In genomic region chr15:67680645-67681044, GRCh38 we compare ENCODE assay signal across 14 cellular contexts.
A peak's percentile ranks its signal among the peaks of the same experiment; 100 is the strongest.
DNase-seq lines count a peak whose midpoint lies in the region; ATAC-seq, FAIRE-seq and TF ChIP-seq lines count a peak whose summit lies in the region.
"Had no signal": no experiment of that assay in that cellular context is flagged by ENCODE, and none has a peak within 500 bp of the region (broad histone marks: within the 10 kb centered on the region; RNA-seq: fewer than 3 reads in every experiment).

No MANE protein-coding gene starts in this region.

- H3K79me2 ChIP-seq in H1 (ENCODE audit: control insufficient read depth in 1 of 2, insufficient read depth in 2 of 2, low read length in 2 of 2) (no peaks in the 10 kb centered on the region), smooth muscle cell (ENCODE audit: low read depth) (no peaks in the 10 kb centered on the region)
- H3K79me2 ChIP-seq: hepatocyte had no signal

- no peaks in the 10 kb centered on the region for H3K23me2 ChIP-seq in H1 (ENCODE audit: low read depth, low read length)

- no peak overlapping the region for H3K14ac ChIP-seq in H1 (ENCODE audit: insufficient read length)

- H2BK15ac ChIP-seq in H1 (ENCODE audit: low read length): no peak overlapping the region

- H3K27me3 ChIP-seq in H1 (replicated peaks in 1 of 4; ENCODE audit: control insufficient read depth in 3 of 4, extremely low read depth in 1 of 4, insufficient read depth in 3 of 4, low read length in 3 of 4) (no peaks in the 10 kb centered on the region), smooth muscle cell (ENCODE audit: low read depth) (no peaks in the 10 kb centered on the region)
- H3K27me3 ChIP-seq: hepatocyte, tibial artery had no signal

- no peak overlapping the region for H3K4me3 ChIP-seq in H1 (ENCODE audit: extremely low read depth in 1 of 4, insufficient read depth in 2 of 4, low read depth in 3 of 4, low read length in 4 of 4)
- no peak overlapping the region for H3K4me3 ChIP-seq in smooth muscle cell
- H3K4me3 ChIP-seq: hepatocyte, lung, tibial artery had no signal

- H3F3A ChIP-seq in smooth muscle cell (ENCODE audit: low read depth): no peaks in the 10 kb centered on the region

- peaks cover 0 to 3% (median 0%) of the 10 kb centered on the region in 4 experiments; a peak in 3 of 8 replicates for H3K36me3 ChIP-seq in H1 (ENCODE audit: control insufficient read depth in 2 of 4, insufficient read depth in 4 of 4, low read length in 3 of 4)
- H3K36me3 ChIP-seq in smooth muscle cell (ENCODE audit: low read depth): peaks cover 9% of the 10 kb centered on the region

- H3K79me1 ChIP-seq in H1 (ENCODE audit: low read depth, low read length): no peaks in the 10 kb centered on the region

- no peak for FAIRE-seq in H1 (lab: Jason Lieb, UNC)

- H3K27ac Mint-ChIP-seq in natural killer cell treated with Interleukin-12 subunit alpha and Interleukin-12 subunit beta and Interleukin-15 and Interleukin-18, amount 100 ng/mL, for 72 hours: no peak overlapping the region
- H3K27ac Mint-ChIP-seq: effector memory CD8-positive, alpha-beta T cell had no signal

- H3K9ac ChIP-seq in H1 (replicated peaks in 1 of 4; ENCODE audit: extremely low read depth in 1 of 4, low read depth in 3 of 4, low read length in 3 of 4): no peak overlapping the region
- H3K9ac ChIP-seq in smooth muscle cell (ENCODE audit: low read depth): no peak overlapping the region

- no peak overlapping the region for H3K23ac ChIP-seq in H1 (ENCODE audit: insufficient read length)

- no peak for TF ChIP-seq CTCF in H1 (IDR thresholded peaks at IDR 0.05; ENCODE audit: control extremely low read depth in 1 of 3, insufficient read depth in 1 of 3, low read depth in 1 of 3, low read length in 3 of 3)
- no peak for TF ChIP-seq CTCF in smooth muscle cell (IDR thresholded peaks at IDR 0.05; ENCODE audit: borderline replicate concordance, insufficient read depth, poor library complexity, severe bottlenecking)

- H3K9me3 Mint-ChIP-seq in natural killer cell treated with Interleukin-12 subunit alpha and Interleukin-12 subunit beta and Interleukin-15 and Interleukin-18, amount 100 ng/mL, for 72 hours: no peaks in the 10 kb centered on the region

- H3K4me1 ChIP-seq in H1 (replicated peaks in 1 of 4; ENCODE audit: control insufficient read depth in 3 of 4, insufficient read depth in 4 of 4, low read length in 3 of 4): no peaks in the 10 kb centered on the region
- H3K4me1 ChIP-seq in smooth muscle cell (ENCODE audit: low read depth): no peaks in the 10 kb centered on the region
- H3K4me1 ChIP-seq: tibial artery had no signal

- H4K20me1 ChIP-seq in H1 (replicated peaks in 1 of 2; ENCODE audit: control insufficient read depth in 1 of 2, insufficient read depth in 2 of 2, low read length in 2 of 2): no peaks in the 10 kb centered on the region
- no peaks in the 10 kb centered on the region for H4K20me1 ChIP-seq in smooth muscle cell (ENCODE audit: low read depth)

- no peaks in the 10 kb centered on the region for H3K27me3 Mint-ChIP-seq in natural killer cell treated with Interleukin-12 subunit alpha and Interleukin-12 subunit beta and Interleukin-15 and Interleukin-18, amount 100 ng/mL, for 72 hours
- H3K27me3 Mint-ChIP-seq: effector memory CD8-positive, alpha-beta T cell had no signal

- no peak overlapping the region for H2BK120ac ChIP-seq in H1 (replicated peaks; ENCODE audit: low read depth, low read length)

- no peak overlapping the region for H2BK5ac ChIP-seq in H1 (ENCODE audit: low read depth, low read length)

- no peak overlapping the region for H4K91ac ChIP-seq in H1 (replicated peaks; ENCODE audit: insufficient read length, low read length)

- no peak overlapping the region for H3K56ac ChIP-seq in H1 (replicated peaks; ENCODE audit: insufficient read length, low read depth, low read length)

- CTCF ChIA-PET in H1 (lab: Charles Lee; ENCODE audit: partially characterized antibody): no interaction called here

- H3K4me3 Mint-ChIP-seq in natural killer cell treated with Interleukin-12 subunit alpha and Interleukin-12 subunit beta and Interleukin-15 and Interleukin-18, amount 100 ng/mL, for 72 hours: no peak overlapping the region
- H3K4me3 Mint-ChIP-seq: effector memory CD8-positive, alpha-beta T cell had no signal

- no peak for TF ChIP-seq POLR2A in H1 (IDR thresholded peaks at IDR 0.05; ENCODE audit: control extremely low read depth in 1 of 2, low read depth in 2 of 2, low read length in 2 of 2)

- TF ChIP-seq EP300 in H1 (IDR thresholded peaks at IDR 0.05; ENCODE audit: borderline replicate concordance in 1 of 2, low read depth in 2 of 2, low read length in 2 of 2): no peak

- peaks cover 23% of the 10 kb centered on the region for H3K36me3 Mint-ChIP-seq in natural killer cell treated with Interleukin-12 subunit alpha and Interleukin-12 subunit beta and Interleukin-15 and Interleukin-18, amount 100 ng/mL, for 72 hours

- H4K5ac ChIP-seq in H1 (ENCODE audit: insufficient read length, low read depth, low read length): no peak overlapping the region

- TF ChIP-seq RAD21 in H1 (IDR thresholded peaks at IDR 0.05 in 1 of 2, conservative IDR thresholded peaks at IDR 0.05 in 1 of 2; ENCODE audit: low read depth in 2 of 2, low read length in 2 of 2): no peak

- H3K4me2 ChIP-seq in H1 (ENCODE audit: insufficient read depth in 1 of 2, low read depth in 2 of 2, low read length in 2 of 2) (no peak overlapping the region), smooth muscle cell (no peak overlapping the region)
- H3K4me2 ChIP-seq: hepatocyte had no signal

- H3K27ac ChIP-seq in H1 (ENCODE audit: low read depth, low read length): no peak overlapping the region
- no peak overlapping the region for H3K27ac ChIP-seq in smooth muscle cell (ENCODE audit: low read depth)
- H3K27ac ChIP-seq: hepatocyte, tibial artery had no signal

- H4K8ac ChIP-seq in H1 (ENCODE audit: extremely low read depth, insufficient read depth, low read length): no peak overlapping the region

- H3K18ac ChIP-seq in H1 (ENCODE audit: extremely low read depth, low read length): no peak overlapping the region

- WGBS in H1 (ENCODE audit: extremely low coverage in 1 of 2, insufficient coverage in 1 of 2, insufficient read length in 1 of 2, insufficient replicate concordance in 2 of 2, low coverage in 1 of 2, low lambda C conversion rate in 2 of 2, missing lambda C conversion rate in 1 of 2), 2 experiments: 88% methylated on average over 2 of the region's 2 CpGs; no CpG with 5 or more reads in 1 of the 2 experiments
- 59% methylated on average over 2 of the region's 2 CpGs for WGBS in smooth muscle cell (ENCODE audit: low lambda C conversion rate)

- no peak overlapping the region for H2BK20ac ChIP-seq in H1 (ENCODE audit: low read length)

- POLR2A ChIA-PET in H1 (lab: Charles Lee; ENCODE audit: partially characterized antibody): no interaction called here

- H2AFZ ChIP-seq in H1 (ENCODE audit: low read length) (no peak overlapping the region), smooth muscle cell (ENCODE audit: low read depth) (no peak overlapping the region)
- H2AFZ ChIP-seq: hepatocyte had no signal

- no peak overlapping the region for H2AK5ac ChIP-seq in H1 (ENCODE audit: low read depth, low read length)

- ATAC-seq in natural killer cell treated with Interleukin-12 subunit alpha and Interleukin-12 subunit beta and Interleukin-15 and Interleukin-18, amount 100 ng/mL, for 72 hours: no peak
- ATAC-seq: effector memory CD8-positive, alpha-beta T cell had no signal

- DNase-seq in COR-L47 (lab: John Stamatoyannopoulos, UW) (peak; percentile 6), HT-29 (ENCODE audit: low spot score) (peak; percentile 6), NCI-H748 treated with DMSO at 0.1 percent for 48 hours (lab: John Stamatoyannopoulos, UW) (peak; percentile 3), H1 (ENCODE audit: low read depth in 1 of 2, low spot score in 2 of 2) (no peak), NCI-H146 treated with DMSO at 0.1 percent for 48 hours (lab: John Stamatoyannopoulos, UW; ENCODE audit: unreplicated experiment) (no peak), smooth muscle cell (lab: John Stamatoyannopoulos, UW; ENCODE audit: unreplicated experiment) (no peak), activated gamma-delta T cell (lab: John Stamatoyannopoulos, UW) (no peak)
- DNase-seq in natural killer cell treated with Interleukin-12 subunit alpha and Interleukin-12 subunit beta and Interleukin-15 and Interleukin-18, amount 100 ng/mL, for 72 hours (ENCODE audit: low spot score): no peak
- DNase-seq: effector memory CD8-positive, alpha-beta T cell; NCI-H187; SHP77 treated with DMSO at 0.1 percent for 48 hours; tibial artery had no signal

- H2BK12ac ChIP-seq in H1 (ENCODE audit: low read depth, low read length): no peak overlapping the region

- no peak overlapping the region for H3K4ac ChIP-seq in H1 (replicated peaks; ENCODE audit: insufficient read length, low read depth, low read length)

- H3K4me1 Mint-ChIP-seq in natural killer cell treated with Interleukin-12 subunit alpha and Interleukin-12 subunit beta and Interleukin-15 and Interleukin-18, amount 100 ng/mL, for 72 hours (ENCODE audit: low read depth in 2 of 2): peaks cover 0 to 2% of the 10 kb centered on the region in 2 donors

- H3K9me3 ChIP-seq in H1 (ENCODE audit: insufficient read depth in 2 of 2, low read depth in 1 of 2, low read length in 1 of 2) (peaks cover 6 to 12% of the 10 kb centered on the region in 2 experiments; a peak in 2 of 4 replicates), smooth muscle cell (replicated peaks; ENCODE audit: low read depth) (peaks cover 11% of the 10 kb centered on the region)

TF ChIP-seq in H1, 55 proteins besides CTCF, POLR2A, EP300 and RAD21:
- no peak for TF ChIP-seq SAP30 (IDR thresholded peaks at IDR 0.05; ENCODE audit: insufficient read depth, insufficient replicate concordance, low read length)
- no peak for TF ChIP-seq SIX5 (IDR thresholded peaks at IDR 0.05; ENCODE audit: low read depth, low read length)
- no peak for TF ChIP-seq NRF1 (IDR thresholded peaks at IDR 0.05; ENCODE audit: low read depth, low read length)
- TF ChIP-seq MAFK (IDR thresholded peaks at IDR 0.05; ENCODE audit: low read depth, low read length): no peak
- peak; percentile 60; the same call in 1 of the 2 replicates for TF ChIP-seq CEBPB (IDR thresholded peaks at IDR 0.05; ENCODE audit: low read depth, low read length)
- no peak for TF ChIP-seq CREB1 (IDR thresholded peaks at IDR 0.05)
TF ChIP-seq in H1: peak in this region for 1.

Comparison
In these comparisons a context has a peak if more than half of its experiments do, and no peak if none do; other contexts are left out.
1. DNase-seq: peak in COR-L47 (single experiment), HT-29 (single experiment) and NCI-H748 treated with DMSO at 0.1 percent for 48 hours (single experiment); none in H1 (0 of 2), natural killer cell treated with Interleukin-12 subunit alpha and Interleukin-12 subunit beta and Interleukin-15 and Interleukin-18, amount 100 ng/mL, for 72 hours (single experiment), NCI-H146 treated with DMSO at 0.1 percent for 48 hours (single experiment), smooth muscle cell (single experiment) and activated gamma-delta T cell (single experiment).